Comparison of ENCODE assay signal across 10 cellular contexts in the genomic region with DNA sequence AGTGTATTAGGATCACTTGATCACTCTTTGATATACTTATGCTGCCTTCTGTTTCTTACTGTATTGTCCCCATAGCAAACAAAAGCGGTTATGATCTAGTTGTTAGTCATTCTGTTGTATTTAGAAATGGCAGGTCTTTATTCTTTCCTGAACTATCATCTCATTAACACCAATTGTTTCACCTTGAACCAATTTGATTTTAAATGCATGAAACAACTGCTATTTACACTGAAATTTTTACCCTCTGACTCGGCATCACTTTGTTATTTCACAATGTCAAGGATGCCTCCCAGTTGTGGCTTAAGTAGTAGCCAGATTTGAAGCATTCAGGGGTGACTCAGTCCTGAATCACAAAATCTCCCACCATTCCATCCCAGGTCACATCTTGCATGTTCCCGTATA.
DNase-seq lines count a peak whose midpoint lies in the region; ATAC-seq and TF ChIP-seq lines count a peak whose summit lies in the region.
"Had no signal": no experiment of that assay in that cellular context is flagged by ENCODE, and none has a peak within 500 bp of the region (broad histone marks: within the 10 kb centered on the region; RNA-seq: fewer than 3 reads in every experiment).

No MANE protein-coding gene starts in this region.

- no peak for ATAC-seq in HG03196 (IDR thresholded peaks at IDR 0.05; ENCODE audit: unreplicated experiment)
- ATAC-seq: stimulated activated memory B cell treated with anti-CD40 and anti-IgM and Interleukin-4, amounts not matched to agents 10 μg/mL and 1 μg/mL and 100 μg/mL, for 72 hours had no signal

- no peak overlapping the region for H2BK5ac ChIP-seq in mesenchymal stem cell (ENCODE audit: low read depth, low read length, poor library complexity, severe bottlenecking)
- H2BK5ac ChIP-seq in neuronal stem cell (ENCODE audit: low read length), result no peak overlapping the region

- H3K4ac ChIP-seq in mesenchymal stem cell (ENCODE audit: low read depth in 1 of 2, low read length in 2 of 2), result no peak overlapping the region
- no peak overlapping the region for H3K4ac ChIP-seq in neuronal stem cell (ENCODE audit: low read length)

- no peak overlapping the region for H2AK5ac ChIP-seq in mesenchymal stem cell (ENCODE audit: low read length, severe bottlenecking)
- no peak overlapping the region for H2AK5ac ChIP-seq in neuronal stem cell (ENCODE audit: low read depth, low read length)

- CTCF ChIA-PET in mammary epithelial cell (lab: Charles Lee; ENCODE audit: low non-redundant PET), result no interaction called here

- no peak overlapping the region for H3K4me3 ChIP-seq in AG10803 (ENCODE audit: low read length)
- no peak overlapping the region for H3K4me3 ChIP-seq in mammary epithelial cell (replicated peaks in 1 of 3; ENCODE audit: insufficient read depth in 1 of 3, low read depth in 2 of 3, low read length in 3 of 3)
- no peak overlapping the region for H3K4me3 ChIP-seq in mesenchymal stem cell (ENCODE audit: insufficient read depth in 1 of 2, low read depth in 1 of 2, low read length in 2 of 2)
- H3K4me3 ChIP-seq in neuronal stem cell (ENCODE audit: low read length in 2 of 2), result no peak overlapping the region
- no peak overlapping the region for H3K4me3 ChIP-seq in effector memory CD4-positive, alpha-beta T cell (ENCODE audit: insufficient read depth, low read depth, low read length, poor library complexity, severe bottlenecking)

- H4K20me1 ChIP-seq in mammary epithelial cell (ENCODE audit: insufficient read depth, low read length), result no peaks in the 10 kb centered on the region

- H3K14ac ChIP-seq in mesenchymal stem cell (ENCODE audit: low read length in 2 of 2) (no peak overlapping the region), neuronal stem cell (ENCODE audit: low read length) (no peak overlapping the region)

- peaks cover 19% of the 10 kb centered on the region for H3K4me1 ChIP-seq in mammary epithelial cell (ENCODE audit: insufficient read depth, low read length)
- H3K4me1 ChIP-seq in mesenchymal stem cell (ENCODE audit: control insufficient read depth, insufficient read depth, low read depth, low read length), result no peaks in the 10 kb centered on the region
- peaks cover 8 to 22% of the 10 kb centered on the region in 2 donors for H3K4me1 ChIP-seq in neuronal stem cell (ENCODE audit: control insufficient read depth in 2 of 2, insufficient read depth in 1 of 2, low read depth in 1 of 2, low read length in 2 of 2)
- H3K4me1 ChIP-seq in effector memory CD4-positive, alpha-beta T cell (ENCODE audit: control insufficient read depth, insufficient read depth, low read length, poor library complexity, severe bottlenecking), result no peaks in the 10 kb centered on the region

- WGBS in mammary epithelial cell (ENCODE audit: low coverage, missing lambda C conversion rate), result 0% methylated on average over 3 of the region's 3 CpGs
- WGBS in mesenchymal stem cell, result 0% methylated on average over 2 of the region's 3 CpGs
- no CpG with 5 or more reads among the region's 3 CpGs for WGBS in neuronal stem cell (ENCODE audit: extremely low coverage in 2 of 2, insufficient read length in 2 of 2, insufficient replicate concordance in 1 of 2), 2 donors

- H3K9me3 ChIP-seq in mammary epithelial cell (replicated peaks; ENCODE audit: insufficient read depth, low read length) (no peaks in the 10 kb centered on the region), mesenchymal stem cell (ENCODE audit: control insufficient read depth, low read length) (no peaks in the 10 kb centered on the region), neuronal stem cell (replicated peaks in 1 of 2; ENCODE audit: control insufficient read depth in 2 of 2, insufficient read depth in 1 of 2, low read depth in 1 of 2, low read length in 2 of 2) (no peaks in the 10 kb centered on the region)
- no peaks in the 10 kb centered on the region for H3K9me3 ChIP-seq in effector memory CD4-positive, alpha-beta T cell (ENCODE audit: control insufficient read depth, low read length)

- DNase-seq in AG10803 (ENCODE audit: low read depth) (peak; percentile 97), M059J (ENCODE audit: low read depth) (peak; percentile 97), mammary epithelial cell (peak; percentile 96), mesenchymal stem cell (peak; percentile 96), neuronal stem cell (ENCODE audit: low spot score) (no peak), NCI-H345 treated with DMSO at 0.1 percent for 48 hours (lab: John Stamatoyannopoulos, UW; ENCODE audit: unreplicated experiment) (no peak)
- DNase-seq in effector memory CD4-positive, alpha-beta T cell, result no peak
- DNase-seq: NCI-H2081 treated with DMSO at 0.1 percent for 48 hours had no signal

- H4K91ac ChIP-seq in mesenchymal stem cell (ENCODE audit: low read length), result no peak overlapping the region
- no peak overlapping the region for H4K91ac ChIP-seq in neuronal stem cell (ENCODE audit: low read depth, low read length, poor library complexity)

- peak overlapping the region; percentile 91 for H3K27ac ChIP-seq in mammary epithelial cell (ENCODE audit: insufficient read depth, low read depth, low read length)
- no peak overlapping the region for H3K27ac ChIP-seq in mesenchymal stem cell (ENCODE audit: low read length, poor library complexity, severe bottlenecking)
- H3K27ac ChIP-seq in neuronal stem cell (replicated peaks; ENCODE audit: low read length), result no peak overlapping the region
- H3K27ac ChIP-seq in effector memory CD4-positive, alpha-beta T cell (ENCODE audit: insufficient read depth, low read length, poor library complexity, severe bottlenecking), result no peak overlapping the region

- no peak overlapping the region for H3K18ac ChIP-seq in mesenchymal stem cell (ENCODE audit: low read depth in 1 of 2, low read length in 2 of 2)
- no peak overlapping the region for H3K18ac ChIP-seq in neuronal stem cell (ENCODE audit: low read length)

- intact Hi-C loops in mammary epithelial cell (cut with micrococcal nuclease), result loop anchor here (1.0 to 2.0 kb wide), 3 partner anchors 31 to 101 kb away; no protein-coding TSS in a partner anchor

- H2BK15ac ChIP-seq in mesenchymal stem cell (ENCODE audit: low read depth, poor library complexity, severe bottlenecking) (no peak overlapping the region), neuronal stem cell (ENCODE audit: low read length) (no peak overlapping the region)

- H3K9ac ChIP-seq in mammary epithelial cell (ENCODE audit: insufficient read depth, low read length), result peak overlapping the region; percentile 39
- H3K9ac ChIP-seq in mesenchymal stem cell (ENCODE audit: low read length), result peak overlapping the region; percentile 47
- H3K9ac ChIP-seq in neuronal stem cell (ENCODE audit: low read depth, low read length, poor library complexity), result no peak overlapping the region

- H2BK120ac ChIP-seq in mesenchymal stem cell (ENCODE audit: low read depth, low read length) (no peak overlapping the region), neuronal stem cell (ENCODE audit: low read depth, low read length) (no peak overlapping the region)

- no peaks in the 10 kb centered on the region for H3K79me2 ChIP-seq in mammary epithelial cell (ENCODE audit: insufficient read depth, low read length)

- H4K8ac ChIP-seq in mesenchymal stem cell (ENCODE audit: low read length), result no peak overlapping the region
- no peak overlapping the region for H4K8ac ChIP-seq in neuronal stem cell (ENCODE audit: low read depth, low read length)

- no peak overlapping the region for H2BK12ac ChIP-seq in mesenchymal stem cell (ENCODE audit: low read length in 2 of 2)
- H2BK12ac ChIP-seq in neuronal stem cell (ENCODE audit: low read length), result no peak overlapping the region

- in situ Hi-C loops in mammary epithelial cell (cut with MboI; ENCODE audit: low sequenced_read_pairs in 2 of 2), result no loop called here

- H3K4me2 ChIP-seq in mammary epithelial cell (ENCODE audit: insufficient read depth, low read depth, low read length) (peak overlapping the region; percentile 46), mesenchymal stem cell (ENCODE audit: low read length, poor library complexity, severe bottlenecking) (no peak overlapping the region), neuronal stem cell (ENCODE audit: insufficient read depth, low read length, poor library complexity, severe bottlenecking) (no peak overlapping the region)

- no TSS peak for BruUV-seq in mammary epithelial cell (replicated peaks; lab: Mats Ljungman, UMichigan)

- dilution Hi-C loops in mammary epithelial cell (cut with HindIII; ENCODE audit: low sequenced_read_pairs), result no loop called here

- H3K27me3 ChIP-seq in mammary epithelial cell (ENCODE audit: insufficient read depth, low read length) (no peaks in the 10 kb centered on the region), mesenchymal stem cell (ENCODE audit: control insufficient read depth in 1 of 2, insufficient read depth in 1 of 2, low read length in 2 of 2) (no peaks in the 10 kb centered on the region), neuronal stem cell (ENCODE audit: control insufficient read depth in 3 of 3, insufficient read depth in 3 of 3, low read depth in 1 of 3, low read length in 3 of 3) (no peaks in the 10 kb centered on the region)
- H3K27me3 ChIP-seq in effector memory CD4-positive, alpha-beta T cell (replicated peaks; ENCODE audit: control insufficient read depth, insufficient read depth, low read length, poor library complexity, severe bottlenecking), result no peaks in the 10 kb centered on the region

- H3K36me3 ChIP-seq in mammary epithelial cell (ENCODE audit: insufficient read depth, low read length) (no peaks in the 10 kb centered on the region), mesenchymal stem cell (ENCODE audit: control insufficient read depth in 1 of 2, insufficient read depth in 2 of 2, low read depth in 1 of 2, low read length in 2 of 2) (no peaks in the 10 kb centered on the region), neuronal stem cell (replicated peaks in 1 of 2; ENCODE audit: control insufficient read depth in 2 of 2, insufficient read depth in 2 of 2, low read length in 2 of 2) (no peaks in the 10 kb centered on the region)
- H3K36me3 ChIP-seq in effector memory CD4-positive, alpha-beta T cell (ENCODE audit: control insufficient read depth, insufficient read depth, low read length), result no peaks in the 10 kb centered on the region

- H3K23ac ChIP-seq in mesenchymal stem cell (ENCODE audit: low read length in 2 of 2), result no peak overlapping the region
- no peak overlapping the region for H3K23ac ChIP-seq in neuronal stem cell (ENCODE audit: low read depth, low read length, poor library complexity)

- H2AFZ ChIP-seq in mammary epithelial cell (ENCODE audit: low read depth, low read length) (no peak overlapping the region), mesenchymal stem cell (ENCODE audit: low read depth, low read length) (no peak overlapping the region), neuronal stem cell (ENCODE audit: low read length) (no peak overlapping the region)

- H3K79me1 ChIP-seq in mesenchymal stem cell (replicated peaks; ENCODE audit: low read length, poor library complexity, severe bottlenecking) (no peaks in the 10 kb centered on the region), neuronal stem cell (ENCODE audit: low read depth, low read length) (no peaks in the 10 kb centered on the region)

- TF ChIP-seq CTCF in AG10803 (conservative IDR thresholded peaks at IDR 0.05; ENCODE audit: low read length) (no peak), mammary epithelial cell (conservative IDR thresholded peaks at IDR 0.05 in 1 of 2, IDR thresholded peaks at IDR 0.05 in 1 of 2; ENCODE audit: extremely low read depth in 1 of 2, insufficient read depth in 1 of 2, low read depth in 1 of 2, low read length in 2 of 2) (no peak)

Comparison
In these comparisons a context has a peak if more than half of its experiments do, and no peak if none do; other contexts are left out.
1. DNase-seq: peak in AG10803 (single experiment), M059J (single experiment), mammary epithelial cell (single experiment) and mesenchymal stem cell (single experiment); none in neuronal stem cell (single experiment), effector memory CD4-positive, alpha-beta T cell (0 of 3) and NCI-H345 treated with DMSO at 0.1 percent for 48 hours (single experiment).